Comparison of ENCODE assay signal across 29 cellular contexts in the genomic region with DNA sequence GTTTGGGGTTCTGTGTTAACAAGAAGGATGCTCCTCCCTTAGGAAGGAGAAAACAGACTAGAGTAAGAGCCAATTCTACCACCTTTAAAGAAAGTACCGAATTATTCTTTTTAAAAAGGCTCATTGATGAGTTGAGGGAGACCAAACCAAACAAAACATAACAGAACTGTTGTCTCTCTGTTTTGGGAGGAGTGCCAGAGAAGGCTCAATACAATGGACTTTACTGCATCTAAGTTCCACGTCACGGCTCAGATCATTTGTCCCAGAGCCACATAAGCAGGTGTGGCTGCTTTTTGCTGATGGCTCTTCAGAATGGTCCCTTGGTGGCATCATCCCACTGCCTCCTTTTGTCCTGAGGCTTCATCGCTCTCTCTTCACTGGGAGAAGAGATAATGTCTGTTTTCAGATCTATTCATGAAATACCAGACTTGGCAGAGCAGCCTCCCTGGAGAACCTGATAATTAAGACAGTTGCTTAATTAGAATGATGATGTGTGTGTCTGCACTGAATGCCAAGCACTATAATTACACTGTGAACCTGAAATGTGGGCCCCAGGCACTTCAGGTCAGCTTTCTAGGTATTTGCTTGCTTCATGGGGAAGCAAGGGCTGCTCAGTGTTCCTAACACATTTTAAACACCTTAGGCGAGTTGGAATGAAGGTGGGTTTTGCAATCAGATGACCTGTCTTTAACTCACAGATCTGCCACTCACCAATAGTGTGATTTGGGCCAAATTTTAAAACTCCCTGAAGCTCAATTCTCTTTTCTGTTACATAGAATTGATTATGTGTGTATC.
A peak's percentile ranks its signal among the peaks of the same experiment; 100 is the strongest.
DNase-seq lines count a peak whose midpoint lies in the region; ATAC-seq and TF ChIP-seq lines count a peak whose summit lies in the region.
"Had no signal": no experiment of that assay in that cellular context is flagged by ENCODE, and none has a peak within 500 bp of the region (broad histone marks: within the 10 kb centered on the region; RNA-seq: fewer than 3 reads in every experiment).

No MANE protein-coding gene starts in this region.

- POLR2A ChIA-PET in CD4-positive, alpha-beta T cell (lab: Charles Lee), result no interaction called here

- H3K4me1 ChIP-seq in testis, result no peaks in the 10 kb centered on the region
- H3K4me1 ChIP-seq: ascending aorta, prostate gland had no signal

- H3K4me3 ChIP-seq in testis, result no peak overlapping the region
- H3K4me3 ChIP-seq: ascending aorta, esophagus muscularis mucosa, hepatocyte, prostate gland had no signal

- DNase-seq in Ammon's horn (ENCODE audit: low spot score) (peak; percentile 40), NCI-H1105 treated with DMSO at 0.1 percent for 48 hours (lab: John Stamatoyannopoulos, UW) (peak; percentile 85), NCI-H345 treated with DMSO at 0.1 percent for 48 hours (lab: John Stamatoyannopoulos, UW; ENCODE audit: unreplicated experiment) (peak; percentile 95), hippocampal formation (lab: John Stamatoyannopoulos, UW) (peak; percentile 3 to 11), testis (no peak), hepatic stellate cell (ENCODE audit: low spot score) (no peak)
- no peak for DNase-seq in CD4-positive, alpha-beta T cell
- DNase-seq: activated CD4-positive, alpha-beta T cell treated with anti-CD3 and anti-CD28 coated beads for 36 hours; activated naive CD8-positive, alpha-beta T cell treated with anti-CD3 and anti-CD28 coated beads for 36 hours; activated T-cell treated with anti-CD3 and anti-CD28 coated beads for 4 hours; CD4-positive, alpha-beta memory T cell; DMS 273 treated with DMSO at 0.1 percent for 48 hours; endodermal cell; Kasumi-1; mesendoderm; MV-4-11; NCI-H82; SK-N-SH; stimulated activated naive CD4-positive, alpha-beta T cell treated with Interleukin-2 at 50 U/mL for 16 hours had no signal

- CTCF ChIA-PET in CD4-positive, alpha-beta T cell (lab: Charles Lee), result no interaction called here

- WGBS in testis, 2 donors, result 76 to 82% methylated on average over 5 of the region's 5 CpGs

- no peaks in the 10 kb centered on the region for H3K9me3 Mint-ChIP-seq in CD4-positive, alpha-beta T cell
- H3K9me3 Mint-ChIP-seq: activated naive CD8-positive, alpha-beta T cell treated with anti-CD3 and anti-CD28 coated beads for 36 hours; dendritic cell treated with granulocyte-macrophage colony-stimulating factor and Interleukin-4, amounts not matched to agents 40 ng/mL and 50 ng/mL, for 4 days; endodermal cell had no signal

- TF ChIP-seq POLR2A in testis (IDR thresholded peaks at IDR 0.05), result no peak

- ATAC-seq in CD4-positive, alpha-beta T cell (ENCODE audit: poor library complexity), result no peak
- ATAC-seq in GM18870 (IDR thresholded peaks at IDR 0.05; ENCODE audit: unreplicated experiment), result no peak
- ATAC-seq: activated CD4-positive, alpha-beta T cell treated with anti-CD3 and anti-CD28 coated beads for 36 hours; foreskin keratinocyte; HepG2; left lobe of liver had no signal

- no peak overlapping the region for H3K4me3 Mint-ChIP-seq in CD4-positive, alpha-beta T cell
- H3K4me3 Mint-ChIP-seq: activated CD4-positive, alpha-beta T cell treated with anti-CD3 and anti-CD28 coated beads for 36 hours; activated naive CD8-positive, alpha-beta T cell treated with anti-CD3 and anti-CD28 coated beads for 36 hours; CD4-positive, alpha-beta memory T cell; dendritic cell treated with granulocyte-macrophage colony-stimulating factor and Interleukin-4, amounts not matched to agents 40 ng/mL and 50 ng/mL, for 4 days; endodermal cell had no signal

- H3K9me3 ChIP-seq in CD4-positive, alpha-beta T cell (ENCODE audit: control insufficient read depth, low read length), result no peaks in the 10 kb centered on the region
- H3K9me3 ChIP-seq in testis, result no peaks in the 10 kb centered on the region
- H3K9me3 ChIP-seq: ascending aorta, esophagus muscularis mucosa, neutrophil, prostate gland, SK-N-SH had no signal

- intact Hi-C loops in CD4-positive, alpha-beta T cell (cut with DNase I, micrococcal nuclease), result no loop called here
- intact Hi-C loops in testis (cut with DNase I; ENCODE audit: low total_unique reads), result no loop called here

- no peaks in the 10 kb centered on the region for H3K36me3 ChIP-seq in testis (ENCODE audit: low read depth, missing control alignments)
- H3K36me3 ChIP-seq: ascending aorta, esophagus muscularis mucosa, neutrophil, prostate gland had no signal

- H3K36me3 Mint-ChIP-seq in CD4-positive, alpha-beta T cell (ENCODE audit: low read depth), result no peaks in the 10 kb centered on the region
- H3K36me3 Mint-ChIP-seq: activated naive CD8-positive, alpha-beta T cell treated with anti-CD3 and anti-CD28 coated beads for 36 hours; CD4-positive, alpha-beta memory T cell had no signal

- no peak overlapping the region for H3K27ac Mint-ChIP-seq in CD4-positive, alpha-beta T cell
- H3K27ac Mint-ChIP-seq: activated CD4-positive, alpha-beta T cell treated with anti-CD3 and anti-CD28 coated beads for 36 hours; activated naive CD8-positive, alpha-beta T cell treated with anti-CD3 and anti-CD28 coated beads for 36 hours; CD4-positive, alpha-beta memory T cell; dendritic cell treated with granulocyte-macrophage colony-stimulating factor and Interleukin-4, amounts not matched to agents 40 ng/mL and 50 ng/mL, for 4 days; endodermal cell had no signal

- H3K27me3 ChIP-seq in CD4-positive, alpha-beta T cell (ENCODE audit: control insufficient read depth, insufficient read depth, low read length), result no peaks in the 10 kb centered on the region
- H3K27me3 ChIP-seq in testis, result no peaks in the 10 kb centered on the region
- H3K27me3 ChIP-seq: ascending aorta, esophagus muscularis mucosa, foreskin keratinocyte, hepatocyte, neutrophil had no signal

- no peak overlapping the region for H3K27ac ChIP-seq in CD4-positive, alpha-beta T cell (ENCODE audit: low read depth, low read length)
- no peak overlapping the region for H3K27ac ChIP-seq in testis
- H3K27ac ChIP-seq: ascending aorta, esophagus muscularis mucosa, foreskin keratinocyte, hepatocyte, neutrophil, prostate gland had no signal

- no peaks in the 10 kb centered on the region for H3K27me3 Mint-ChIP-seq in CD4-positive, alpha-beta T cell
- H3K27me3 Mint-ChIP-seq: activated naive CD8-positive, alpha-beta T cell treated with anti-CD3 and anti-CD28 coated beads for 36 hours; CD4-positive, alpha-beta memory T cell; dendritic cell treated with granulocyte-macrophage colony-stimulating factor and Interleukin-4, amounts not matched to agents 40 ng/mL and 50 ng/mL, for 4 days had no signal

- TF ChIP-seq CTCF in CD4-positive, alpha-beta T cell (IDR thresholded peaks at IDR 0.05), result no peak
- no peak for TF ChIP-seq CTCF in testis (IDR thresholded peaks at IDR 0.05)

- no peaks in the 10 kb centered on the region for H3K4me1 Mint-ChIP-seq in CD4-positive, alpha-beta T cell (ENCODE audit: low read depth)
- H3K4me1 Mint-ChIP-seq: activated CD4-positive, alpha-beta T cell treated with anti-CD3 and anti-CD28 coated beads for 36 hours; activated naive CD8-positive, alpha-beta T cell treated with anti-CD3 and anti-CD28 coated beads for 36 hours; CD4-positive, alpha-beta memory T cell had no signal

Comparison
In these comparisons a context has a peak if more than half of its experiments do, and no peak if none do; other contexts are left out.
1. DNase-seq: peak in Ammon's horn (single experiment), NCI-H1105 treated with DMSO at 0.1 percent for 48 hours (single experiment), NCI-H345 treated with DMSO at 0.1 percent for 48 hours (single experiment) and hippocampal formation (2 of 2); none in CD4-positive, alpha-beta T cell (0 of 10), testis (single experiment) and hepatic stellate cell (single experiment).